Comparison of ENCODE assay signal across 1 cellular context in genomic region chr14:64914237-64914971, GRCh38.
TF ChIP-seq lines count a peak whose summit lies in the region.

TSS of gene CHURC1 (plus strand) at chr14:64914455. CDS start at chr14:64914496, 41 bp downstream.

TF ChIP-seq in HepG2, 621 proteins besides CTCF, POLR2A, EP300 and RAD21 (continued from another document and continues in another):
- TF ChIP-seq ZNF142 (CRISPR knock-in tag; IDR thresholded peaks at IDR 0.05) (no peak), ZFY (CRISPR knock-in tag; IDR thresholded peaks at IDR 0.05) (peak; percentile 84), HNF4G (IDR thresholded peaks at IDR 0.05; ENCODE audit: borderline replicate concordance, low read depth, low read length) (no peak), HNF4G (CRISPR knock-in tag; IDR thresholded peaks at IDR 0.05; ENCODE audit: borderline replicate concordance, low read depth) (no peak), RBM22 (optimal IDR thresholded peaks at IDR 0.05; ENCODE audit: low read length) (no peak), ZNF784 (CRISPR knock-in tag; IDR thresholded peaks at IDR 0.05; ENCODE audit: borderline replicate concordance) (no peak), HMGXB3 (CRISPR knock-in tag; IDR thresholded peaks at IDR 0.05; ENCODE audit: borderline replicate concordance) (no peak), MAX (IDR thresholded peaks at IDR 0.05) (peak; percentile 67; the same call in 1 of the 2 replicates), HOXA5 (CRISPR knock-in tag; IDR thresholded peaks at IDR 0.05) (no peak), JDP2 (CRISPR knock-in tag; IDR thresholded peaks at IDR 0.05; ENCODE audit: borderline replicate concordance) (no peak), WIZ (CRISPR knock-in tag; IDR thresholded peaks at IDR 0.05) (no peak), ZNF333 (CRISPR knock-in tag; IDR thresholded peaks at IDR 0.05; ENCODE audit: borderline replicate concordance) (peak; percentile 62; the same call in 1 of the 2 replicates), MEIS2 (CRISPR knock-in tag; IDR thresholded peaks at IDR 0.05) (no peak), DRAP1 (CRISPR knock-in tag; IDR thresholded peaks at IDR 0.05) (no peak), USF2 (IDR thresholded peaks at IDR 0.05; ENCODE audit: low read depth, low read length) (no peak), USF2 (CRISPR knock-in tag; IDR thresholded peaks at IDR 0.05; ENCODE audit: borderline replicate concordance) (no peak), ESRRA (CRISPR knock-in tag; IDR thresholded peaks at IDR 0.05; ENCODE audit: low read depth) (no peak), TCF7 (IDR thresholded peaks at IDR 0.05; ENCODE audit: low read depth) (no peak), ZSCAN29 (CRISPR knock-in tag; conservative IDR thresholded peaks at IDR 0.05) (0 out of 2 replicates have a peak, but pooled peaks have one; percentile 33), ZNF484 (CRISPR knock-in tag; IDR thresholded peaks at IDR 0.05; ENCODE audit: borderline replicate concordance, low read depth) (no peak), CENPX (CRISPR knock-in tag; IDR thresholded peaks at IDR 0.05) (no peak), CBX5 (CRISPR knock-in tag; IDR thresholded peaks at IDR 0.05; ENCODE audit: borderline replicate concordance) (peak; percentile 45; the same call in 1 of the 2 replicates), CEBPG (CRISPR knock-in tag; IDR thresholded peaks at IDR 0.05) (0 out of 2 replicates have a peak, but pooled peaks have one; percentile 2), MZF1 (CRISPR knock-in tag; IDR thresholded peaks at IDR 0.05; ENCODE audit: borderline replicate concordance) (no peak), RBM39 (IDR thresholded peaks at IDR 0.05; ENCODE audit: low read depth, low read length, poor library complexity, severe bottlenecking) (peak; percentile 57), SNAI1 (CRISPR knock-in tag; IDR thresholded peaks at IDR 0.05; ENCODE audit: borderline replicate concordance) (peak; percentile 89), ZNF879 (CRISPR knock-in tag; IDR thresholded peaks at IDR 0.05) (no peak), GLMP (CRISPR knock-in tag; IDR thresholded peaks at IDR 0.05; ENCODE audit: borderline replicate concordance) (no peak), ARNT2 (CRISPR knock-in tag; IDR thresholded peaks at IDR 0.05; ENCODE audit: low read depth) (peak; percentile 75; the same call in 1 of the 2 replicates), ZNF263 (CRISPR knock-in tag; IDR thresholded peaks at IDR 0.05) (no peak; the same call in 1 of the 2 replicates), FOSL2 (CRISPR knock-in tag; IDR thresholded peaks at IDR 0.05) (no peak), ZNF75D (CRISPR knock-in tag; IDR thresholded peaks at IDR 0.05; ENCODE audit: borderline replicate concordance) (0 out of 2 replicates have a peak, but pooled peaks have one; percentile 6), ETV6 (CRISPR knock-in tag; conservative IDR thresholded peaks at IDR 0.05) (peak; percentile 77; the same call in 1 of the 2 replicates), HDAC1 (CRISPR knock-in tag; IDR thresholded peaks at IDR 0.05) (peak; percentile 83), ZNF512B (CRISPR knock-in tag; IDR thresholded peaks at IDR 0.05; ENCODE audit: borderline replicate concordance) (no peak), ZZZ3 (CRISPR knock-in tag; IDR thresholded peaks at IDR 0.05; ENCODE audit: borderline replicate concordance) (peak; percentile 41; the same call in 1 of the 2 replicates), GPN1 (CRISPR knock-in tag; IDR thresholded peaks at IDR 0.05; ENCODE audit: borderline replicate concordance) (no peak), CBX1 (IDR thresholded peaks at IDR 0.05; ENCODE audit: low read depth) (no peak), ZNF180 (CRISPR knock-in tag; IDR thresholded peaks at IDR 0.05; ENCODE audit: borderline replicate concordance, low read depth) (no peak), FOSL1 (CRISPR knock-in tag; IDR thresholded peaks at IDR 0.05; ENCODE audit: borderline replicate concordance) (no peak), SOX5 (CRISPR knock-in tag; IDR thresholded peaks at IDR 0.05; ENCODE audit: borderline replicate concordance) (peak; percentile 24; the same call in 1 of the 2 replicates), SP5 (CRISPR knock-in tag; IDR thresholded peaks at IDR 0.05; ENCODE audit: borderline replicate concordance, low read depth) (peak; percentile 78), ZNF567 (CRISPR knock-in tag; IDR thresholded peaks at IDR 0.05; ENCODE audit: borderline replicate concordance) (no peak), THAP11 (CRISPR knock-in tag; IDR thresholded peaks at IDR 0.05) (peak; percentile 84), KLF12 (CRISPR knock-in tag; IDR thresholded peaks at IDR 0.05; ENCODE audit: borderline replicate concordance) (peak; percentile 62; the same call in 1 of the 2 replicates)
